ENCODE assay signal across 10 cellular contexts in genomic region chr5:112978836-112979235, GRCh38. TPM values are rescaled to one million over a fixed set of nuclear protein-coding genes. Genes with fewer than 3 reads are reported as not detected.
DNase-seq lines count a peak whose midpoint lies in the region; ATAC-seq, FAIRE-seq and TF ChIP-seq lines count a peak whose summit lies in the region.
"Had no signal": no experiment of that assay in that cellular context is flagged by ENCODE, and none has a peak within 500 bp of the region (broad histone marks: within the 10 kb centered on the region; RNA-seq: fewer than 3 reads in every experiment).

No MANE protein-coding gene starts in this region.

- peaks cover 14% of the 10 kb centered on the region for H3K4me1 ChIP-seq in hepatocyte (ENCODE audit: insufficient read depth)

- TF ChIP-seq CTCF in AG04450 (IDR thresholded peaks at IDR 0.05; ENCODE audit: low read depth, low read length): no peak
- TF ChIP-seq CTCF in hepatocyte (IDR thresholded peaks at IDR 0.05; ENCODE audit: poor library complexity): no peak

- H3K4me3 Mint-ChIP-seq in T-helper 17 cell: peak overlapping the region; percentile 50

- no peaks in the 10 kb centered on the region for H3K27me3 ChIP-seq in AG04450 (ENCODE audit: control insufficient read depth, insufficient read depth, low read length)
- no peaks in the 10 kb centered on the region for H3K27me3 ChIP-seq in hepatocyte

- DNase-seq in AG04450 (ENCODE audit: low read depth, low spot score) (no peak), GM18507 (ENCODE audit: extremely low spot score, insufficient read length, low read depth) (no peak), T-helper 17 cell (no peak), hepatocyte (ENCODE audit: low spot score) (no peak), epidermal melanocyte (ENCODE audit: insufficient read length, low spot score) (no peak), occipital lobe (lab: John Stamatoyannopoulos, UW) (no peak), cerebellar cortex (ENCODE audit: low spot score) (no peak)
- DNase-seq: effector CD4-positive, alpha-beta T cell had no signal

- peak overlapping the region; percentile 98 for H3K27ac Mint-ChIP-seq in T-helper 17 cell

- peak overlapping the region; percentile 20; the same call in 1 of the 2 replicates for H3K4me3 ChIP-seq in AG04450 (ENCODE audit: low read depth, low read length)
- H3K4me3 ChIP-seq in hepatocyte: peak overlapping the region; percentile 93

- no peak overlapping the region for H2AFZ ChIP-seq in hepatocyte

- WGBS in hepatocyte (ENCODE audit: low lambda C conversion rate, missing lambda C conversion rate): 7% methylated on average over 2 of the region's 2 CpGs

- H3K9me2 ChIP-seq in hepatocyte (replicated peaks; ENCODE audit: insufficient read depth): no peaks in the 10 kb centered on the region

- H3K9me3 ChIP-seq in AG04450 (ENCODE audit: control insufficient read depth, insufficient read depth, low read length) (peaks cover 5% of the 10 kb centered on the region; the same call in 1 of the 2 replicates), T-helper 17 cell (ENCODE audit: control insufficient read depth, low read length, poor library complexity, severe bottlenecking) (no peaks in the 10 kb centered on the region), hepatocyte (ENCODE audit: low read depth) (no peaks in the 10 kb centered on the region)

- CTCF ChIA-PET in AG04450 (lab: Charles Lee): interaction anchor here (0.5 to 3.1 kb wide), 6 partner anchors 15 to 634 kb away, joined by 3 to 19 read pairs (median 5); no protein-coding TSS in a partner anchor

- peak overlapping the region; percentile 84 for H3K4me2 ChIP-seq in hepatocyte

- POLR2A ChIA-PET in AG04450 (lab: Yijun Ruan, JAX): no interaction called here

- ATAC-seq in T-helper 17 cell (no peak), GM21619 (IDR thresholded peaks at IDR 0.05; ENCODE audit: unreplicated experiment) (no peak)
- ATAC-seq: activated CD4-positive, CD25-positive, alpha-beta regulatory T cell treated with anti-CD3 and anti-CD28 coated beads, Interleukin-2, amount 50 U/mL, for 24 hours had no signal

- H3K27me3 Mint-ChIP-seq in T-helper 17 cell: no peaks in the 10 kb centered on the region

- FAIRE-seq in GM18507 (lab: Jason Lieb, UNC): peak; percentile 44

- H3K36me3 ChIP-seq in hepatocyte (replicated peaks; ENCODE audit: insufficient read depth, low read depth): no peaks in the 10 kb centered on the region

- H3K79me2 ChIP-seq in hepatocyte: peaks cover 68% of the 10 kb centered on the region

- H4K20me1 ChIP-seq in hepatocyte (ENCODE audit: insufficient read depth, poor library complexity, severe bottlenecking): peaks cover 39% of the 10 kb centered on the region

- H3K27ac ChIP-seq in AG04450 (ENCODE audit: low read depth, low read length) (no peak overlapping the region), hepatocyte (no peak overlapping the region)

- peaks cover 51% of the 10 kb centered on the region for H3K4me1 Mint-ChIP-seq in T-helper 17 cell

- peaks cover 7% of the 10 kb centered on the region for H3K36me3 Mint-ChIP-seq in T-helper 17 cell (ENCODE audit: low read depth)

RNA-seq across cellular contexts. Expression of gene DCP2, which starts 2.2 kb away (rescaled TPM):
- polyA plus RNA-seq in AG04450 (2011; rRNA removed) (12.9 and 18.4 TPM in 2 replicates), hepatocyte (8.8 and 20.5 TPM in 2 replicates)
- 19.4 and 28.1 TPM in 2 replicates for polyA minus RNA-seq in AG04450 (2011; rRNA and poly(A)+ RNA removed)
- total RNA-seq in T-helper 17 cell (10 to 100 TPM; 80.0 to 83.6 TPM), hepatocyte (39.2 and 41.9 TPM in 2 replicates), occipital lobe (129 TPM)

RNA-seq across cellular contexts. Expression of gene REEP5, which starts 56.8 kb away (rescaled TPM):
- polyA plus RNA-seq in AG04450 (2011; rRNA removed): 163 and 176 TPM in 2 replicates
- 161 and 175 TPM in 2 replicates for polyA minus RNA-seq in AG04450 (2011; rRNA and poly(A)+ RNA removed)
- 10 to 100 TPM; 38.1 to 46.5 TPM for total RNA-seq in T-helper 17 cell
- 57.3 and 63.6 TPM in 2 replicates for total RNA-seq in hepatocyte
- 199 and 208 TPM in 2 replicates for polyA plus RNA-seq in hepatocyte
- 113 TPM for total RNA-seq in occipital lobe
